Comparison of ENCODE assay signal across 1 cellular context in genomic region chr11:207213-208176, GRCh38.
A peak's percentile ranks its signal among the peaks of the same experiment; 100 is the strongest.
TF ChIP-seq lines count a peak whose summit lies in the region.

Gene BET1L (minus strand): TSS chr11:207399. CDS start chr11:207321, 78 bp downstream.
Gene RIC8A (plus strand): TSS chr11:207708. CDS start chr11:208855, 1,147 bp downstream.

TF ChIP-seq in HepG2, 621 proteins besides CTCF, POLR2A, EP300 and RAD21 (continued from another document and continues in another):
- TF ChIP-seq HBP1 (CRISPR knock-in tag; IDR thresholded peaks at IDR 0.05; ENCODE audit: low read depth) (peak; percentile 66; the same call in 1 of the 2 replicates), HIC2 (CRISPR knock-in tag; IDR thresholded peaks at IDR 0.05; ENCODE audit: low read depth) (no peak; the same call in 1 of the 2 replicates), BRF2 (CRISPR knock-in tag; IDR thresholded peaks at IDR 0.05) (no peak), FOXA1 (IDR thresholded peaks at IDR 0.05) (no peak), FOXA1 (CRISPR knock-in tag; IDR thresholded peaks at IDR 0.05) (peak; percentile 3; the same call in 1 of the 2 replicates), MIXL1 (CRISPR knock-in tag; IDR thresholded peaks at IDR 0.05) (no peak), ZNF674 (CRISPR knock-in tag; IDR thresholded peaks at IDR 0.05; ENCODE audit: low read depth) (no peak), GATA4 (IDR thresholded peaks at IDR 0.05; ENCODE audit: borderline replicate concordance, low read depth) (peak; percentile 50), CAMTA2 (CRISPR knock-in tag; IDR thresholded peaks at IDR 0.05; ENCODE audit: borderline replicate concordance) (0 out of 2 replicates have a peak, but pooled peaks have one; percentile 95), ZBTB10 (CRISPR knock-in tag; IDR thresholded peaks at IDR 0.05; ENCODE audit: borderline replicate concordance) (0 out of 2 replicates have a peak, but pooled peaks have one; percentile 45), KLF12 (CRISPR knock-in tag; IDR thresholded peaks at IDR 0.05; ENCODE audit: borderline replicate concordance) (peak; percentile 82; the same call in 1 of the 2 replicates), USF2 (IDR thresholded peaks at IDR 0.05; ENCODE audit: low read depth, low read length) (no peak), USF2 (CRISPR knock-in tag; IDR thresholded peaks at IDR 0.05; ENCODE audit: borderline replicate concordance) (no peak), GFI1 (CRISPR knock-in tag; IDR thresholded peaks at IDR 0.05; ENCODE audit: borderline replicate concordance) (peak; percentile 34; the same call in 1 of the 2 replicates), TEAD2 (CRISPR knock-in tag; IDR thresholded peaks at IDR 0.05) (no peak), CREB3 (CRISPR knock-in tag; IDR thresholded peaks at IDR 0.05) (0 out of 2 replicates have a peak, but pooled peaks have one; percentile 35), PPARG (CRISPR knock-in tag; conservative IDR thresholded peaks at IDR 0.05) (peak; percentile 44; the same call in 1 of the 2 replicates), ZNF274 (CRISPR knock-in tag; IDR thresholded peaks at IDR 0.05) (0 out of 2 replicates have a peak, but pooled peaks have one; percentile 52), ZNF724P (CRISPR knock-in tag; IDR thresholded peaks at IDR 0.05; ENCODE audit: borderline replicate concordance) (peak; percentile 93; the same call in 1 of the 2 replicates), AHR (CRISPR knock-in tag; IDR thresholded peaks at IDR 0.05) (no peak; the same call in none of the 2 replicates), RELA (CRISPR knock-in tag; IDR thresholded peaks at IDR 0.05) (no peak), ASH2L (IDR thresholded peaks at IDR 0.05; ENCODE audit: insufficient read length, low read depth, low read length) (no peak), ZNF556 (CRISPR knock-in tag; IDR thresholded peaks at IDR 0.05; ENCODE audit: borderline replicate concordance) (peak; percentile 50; the same call in 1 of the 2 replicates), ZFP90 (CRISPR knock-in tag; IDR thresholded peaks at IDR 0.05; ENCODE audit: borderline replicate concordance) (no peak; the same call in 1 of the 2 replicates), MBD4 (IDR thresholded peaks at IDR 0.05; ENCODE audit: borderline replicate concordance, low read length) (no peak), AGO2 (optimal IDR thresholded peaks at IDR 0.05; ENCODE audit: low read depth, low read length) (peak; percentile 32), CERS6 (CRISPR knock-in tag; IDR thresholded peaks at IDR 0.05) (no peak), DR1 (CRISPR knock-in tag; IDR thresholded peaks at IDR 0.05) (peak; percentile 91), ZNF75D (CRISPR knock-in tag; IDR thresholded peaks at IDR 0.05; ENCODE audit: borderline replicate concordance) (no peak), ZNF432 (CRISPR knock-in tag; IDR thresholded peaks at IDR 0.05; ENCODE audit: borderline replicate concordance) (no peak), TGIF2 (CRISPR knock-in tag; IDR thresholded peaks at IDR 0.05) (0 out of 2 replicates have a peak, but pooled peaks have one; percentile 37), ZNF550 (CRISPR knock-in tag; IDR thresholded peaks at IDR 0.05; ENCODE audit: borderline replicate concordance) (no peak), ZFP62 (CRISPR knock-in tag; IDR thresholded peaks at IDR 0.05) (no peak), ZBED4 (CRISPR knock-in tag; IDR thresholded peaks at IDR 0.05; ENCODE audit: borderline replicate concordance) (no peak), ZSCAN21 (CRISPR knock-in tag; IDR thresholded peaks at IDR 0.05; ENCODE audit: borderline replicate concordance) (peak; percentile 90), ETV5 (CRISPR knock-in tag; IDR thresholded peaks at IDR 0.05; ENCODE audit: borderline replicate concordance) (peak; percentile 91), KLF11 (CRISPR knock-in tag; IDR thresholded peaks at IDR 0.05) (no peak), CSRNP2 (CRISPR knock-in tag; conservative IDR thresholded peaks at IDR 0.05; ENCODE audit: low read depth) (no peak), ZNF597 (CRISPR knock-in tag; IDR thresholded peaks at IDR 0.05) (no peak), SNAPC5 (CRISPR knock-in tag; IDR thresholded peaks at IDR 0.05; ENCODE audit: borderline replicate concordance) (peak; percentile 46; the same call in 1 of the 2 replicates), MTA3 (CRISPR knock-in tag; IDR thresholded peaks at IDR 0.05) (no peak), MXD3 (CRISPR knock-in tag; IDR thresholded peaks at IDR 0.05) (peak; percentile 81; the same call in 1 of the 2 replicates), HMGA1 (CRISPR knock-in tag; conservative IDR thresholded peaks at IDR 0.05) (no peak)
